Comparison of ENCODE assay signal across 8 cellular contexts in genomic region chr22:45413368-45414211, GRCh38. TPM values are rescaled to one million over a fixed set of nuclear protein-coding genes. Genes with fewer than 3 reads are reported as not detected.
DNase-seq lines count a peak whose midpoint lies in the region; ATAC-seq, FAIRE-seq and TF ChIP-seq lines count a peak whose summit lies in the region.

A gene with protein sequence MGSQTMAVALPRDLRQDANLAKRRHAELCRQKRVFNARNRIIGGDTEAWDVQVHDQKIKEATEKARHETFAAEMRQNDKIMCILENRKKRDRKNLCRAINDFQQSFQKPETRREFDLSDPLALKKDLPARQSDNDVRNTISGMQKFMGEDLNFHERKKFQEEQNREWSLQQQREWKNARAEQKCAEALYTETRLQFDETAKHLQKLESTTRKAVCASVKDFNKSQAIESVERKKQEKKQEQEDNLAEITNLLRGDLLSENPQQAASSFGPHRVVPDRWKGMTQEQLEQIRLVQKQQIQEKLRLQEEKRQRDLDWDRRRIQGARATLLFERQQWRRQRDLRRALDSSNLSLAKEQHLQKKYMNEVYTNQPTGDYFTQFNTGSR (plus strand): TSS chr22:45413693. CDS start chr22:45413887, 194 bp downstream.
SMC1B (minus strand) TSS chr22:45413599; CDS start chr22:45413567, 32 bp downstream.

- H3K9ac ChIP-seq in mammary epithelial cell (ENCODE audit: insufficient read depth, low read length), result peak within 1 kb of the TSS; percentile 57

- H3K36me3 Mint-ChIP-seq in immature natural killer cell, result no peaks in the 10 kb centered on the region

- no peaks in the 10 kb centered on the region for H3K9me3 Mint-ChIP-seq in immature natural killer cell

- WGBS in mammary epithelial cell (ENCODE audit: low coverage, missing lambda C conversion rate), result 10% methylated on average over 15 of the region's 68 CpGs

- in situ Hi-C loops in mammary epithelial cell (cut with MboI; ENCODE audit: low sequenced_read_pairs in 2 of 2), result no loop called here

- no peaks in the 10 kb centered on the region for H4K20me1 ChIP-seq in mammary epithelial cell (ENCODE audit: insufficient read depth, low read length)

- H3K4me3 Mint-ChIP-seq in immature natural killer cell, result peak within 1 kb of the TSS; percentile 67 to 86 (median 78)

- CTCF ChIA-PET in mammary epithelial cell (lab: Charles Lee; ENCODE audit: low non-redundant PET), result no interaction called here

- H3K4me1 ChIP-seq in mammary epithelial cell (ENCODE audit: insufficient read depth, low read length), result peaks cover 11% of the 10 kb centered on the region

- H3K27me3 ChIP-seq in GM06990 (replicated peaks; ENCODE audit: control insufficient read depth, insufficient read depth, low read length), result no peaks in the 10 kb centered on the region
- peaks cover 3% of the 10 kb centered on the region for H3K27me3 ChIP-seq in mammary epithelial cell (ENCODE audit: insufficient read depth, low read length)

- intact Hi-C loops in mammary epithelial cell (cut with micrococcal nuclease), result no loop called here

- peaks cover 0 to 5% (median 3%) of the 10 kb centered on the region in 3 donors for H3K27me3 Mint-ChIP-seq in immature natural killer cell (ENCODE audit: low read depth in 3 of 3)

- H3K9me3 ChIP-seq in mammary epithelial cell (replicated peaks; ENCODE audit: insufficient read depth, low read length), result no peaks in the 10 kb centered on the region

- no peaks in the 10 kb centered on the region for H3K36me3 ChIP-seq in GM06990 (ENCODE audit: control insufficient read depth, insufficient read depth, low read length)
- no peaks in the 10 kb centered on the region for H3K36me3 ChIP-seq in mammary epithelial cell (ENCODE audit: insufficient read depth, low read length)

- peak within 1 kb of the TSS; percentile 79 for H3K4me2 ChIP-seq in mammary epithelial cell (ENCODE audit: insufficient read depth, low read depth, low read length)

- H3K27ac ChIP-seq in mammary epithelial cell (ENCODE audit: insufficient read depth, low read depth, low read length), result no peak within 1 kb of the TSS
- H3K27ac ChIP-seq in skin epidermis, result peak within 1 kb of the TSS in 10 of 21 experiments; percentile 11 to 69 (median 47)

- dilution Hi-C loops in mammary epithelial cell (cut with HindIII; ENCODE audit: low sequenced_read_pairs), result no loop called here

- peak within 1 kb of the TSS in 5 of 6 donors; percentile 57 to 90 (median 80) for H3K27ac Mint-ChIP-seq in immature natural killer cell

- FAIRE-seq in H54 (lab: Jason Lieb, UNC), result no peak

- no peak for TF ChIP-seq POLR2A in H54 (IDR thresholded peaks at IDR 0.05; ENCODE audit: low read depth, low read length)

- DNase-seq in GM06990 (ENCODE audit: extremely low read depth, insufficient read length) (peak; percentile 85), NCI-H1417 treated with DMSO at 0.1 percent for 48 hours (lab: John Stamatoyannopoulos, UW) (peak; percentile 38), mammary epithelial cell (peak; percentile 32), immature natural killer cell (peak; percentile 63 to 80 (median 63)), H54 (ENCODE audit: insufficient read length, low spot score) (no peak)

- H3K4me3 ChIP-seq in GM06990 (replicated peaks; ENCODE audit: low read depth, low read length), result peak within 1 kb of the TSS; percentile 55
- peak within 1 kb of the TSS; percentile 62 for H3K4me3 ChIP-seq in WI38 (ENCODE audit: low read depth, low read length)
- H3K4me3 ChIP-seq in mammary epithelial cell (replicated peaks in 1 of 3; ENCODE audit: insufficient read depth in 1 of 3, low read depth in 2 of 3, low read length in 3 of 3), result peak within 1 kb of the TSS; percentile 32 to 48 (median 43)
- H3K4me3 ChIP-seq in skin epidermis, result peak within 1 kb of the TSS; percentile 18 to 49 (median 36)

- H3K4me1 Mint-ChIP-seq in immature natural killer cell, result peaks cover 11 to 20% of the 10 kb centered on the region in 2 donors

- ATAC-seq in GM18520 (IDR thresholded peaks at IDR 0.05; ENCODE audit: unreplicated experiment), result no peak

- TF ChIP-seq CTCF in GM06990 (IDR thresholded peaks at IDR 0.05; ENCODE audit: insufficient read depth, low read length, poor library complexity, severe bottlenecking) (no peak), WI38 (IDR thresholded peaks at IDR 0.05; ENCODE audit: low read depth, low read length) (no peak), mammary epithelial cell (conservative IDR thresholded peaks at IDR 0.05 in 1 of 2, IDR thresholded peaks at IDR 0.05 in 1 of 2; ENCODE audit: extremely low read depth in 1 of 2, insufficient read depth in 1 of 2, low read depth in 1 of 2, low read length in 2 of 2) (no peak)

- no peaks in the 10 kb centered on the region for H3K79me2 ChIP-seq in mammary epithelial cell (ENCODE audit: insufficient read depth, low read length)

- BruUV-seq in mammary epithelial cell (replicated peaks; lab: Mats Ljungman, UMichigan), result no TSS peak

- peak within 1 kb of the TSS; percentile 97 for H2AFZ ChIP-seq in mammary epithelial cell (ENCODE audit: low read depth, low read length)

RNA-seq across cellular contexts. Expression of the first gene that starts in this region (rescaled TPM):
- under 1 TPM; 0.17 to 0.38 TPM for total RNA-seq in mammary epithelial cell
- 1.0 TPM for polyA plus RNA-seq in mammary epithelial cell
- not detected for polyA minus RNA-seq in mammary epithelial cell
- under 1 TPM in 1 of 3 donors, not detected in 2; 0.13 TPM for polyA plus RNA-seq in immature natural killer cell

RNA-seq across cellular contexts. Expression of gene SMC1B, which starts in this region (rescaled TPM):
- under 1 TPM in 1 of 2 donors, not detected in 1; 0.17 TPM for total RNA-seq in mammary epithelial cell
- polyA plus RNA-seq in mammary epithelial cell (not detected), immature natural killer cell (under 1 TPM in 1 of 3 donors, not detected in 2; 0.21 TPM)
- polyA minus RNA-seq in mammary epithelial cell, result not detected

Comparison
In these comparisons a context has a peak if more than half of its experiments do, and no peak if none do; other contexts are left out.
1. Peak in DNase-seq in immature natural killer cell; RNA of the genes that start here not detected or under 1 TPM.